9 cellular contexts compared by ENCODE assay signal in genomic region chr2:48332286-48332685, GRCh38. TPM values are rescaled to one million over a fixed set of nuclear protein-coding genes. Genes with fewer than 3 reads are reported as not detected.
DNase-seq lines count a peak whose midpoint lies in the region; ATAC-seq and TF ChIP-seq lines count a peak whose summit lies in the region.
"Had no signal": no experiment of that assay in that cellular context is flagged by ENCODE, and none has a peak within 500 bp of the region (broad histone marks: within the 10 kb centered on the region; RNA-seq: fewer than 3 reads in every experiment).

No MANE protein-coding gene starts in this region.

- H3K4me2 ChIP-seq in SU-DHL-6 (ENCODE audit: low read depth, low read length, poor library complexity, severe bottlenecking) = peak overlapping the region; percentile 50

- no peak overlapping the region for H3K4me3 ChIP-seq in SU-DHL-6 (ENCODE audit: insufficient read depth, low read length, poor library complexity, severe bottlenecking)

- H4K20me1 ChIP-seq in SU-DHL-6 (ENCODE audit: low read depth, low read length) = no peaks in the 10 kb centered on the region; the same call in 1 of the 2 replicates

- 0 out of 2 replicates have a peak overlapping the region, but pooled peaks have one; percentile 17 for H3K27ac ChIP-seq in SU-DHL-6 (ENCODE audit: low read depth, low read length)

- ATAC-seq in HG03175 (IDR thresholded peaks at IDR 0.05; ENCODE audit: unreplicated experiment) = peak; percentile 69

- H3K9me3 ChIP-seq in SU-DHL-6 (ENCODE audit: insufficient read depth, low read length) = no peaks in the 10 kb centered on the region

- no peaks in the 10 kb centered on the region for H3K36me3 ChIP-seq in SU-DHL-6 (ENCODE audit: low read length)

- H3K27ac Mint-ChIP-seq in immature natural killer cell = peak overlapping the region in 2 of 6 donors; percentile 28 to 34

- H3K4me3 Mint-ChIP-seq in immature natural killer cell = peak overlapping the region in 1 of 5 donors; percentile 15

- H3K9me2 ChIP-seq in SU-DHL-6 (replicated peaks; ENCODE audit: insufficient read depth, low read length) = no peaks in the 10 kb centered on the region

- H3K79me2 ChIP-seq in SU-DHL-6 (ENCODE audit: insufficient read depth, low read length) = peaks cover 97% of the 10 kb centered on the region

- H3K4me1 Mint-ChIP-seq in immature natural killer cell = peaks cover 54 to 89% of the 10 kb centered on the region in 2 donors

- DNase-seq in GF-D8 (lab: John Stamatoyannopoulos, UW) (peak; percentile 47), lung microvascular endothelial cell (ENCODE audit: low read depth in 2 of 2) (peak; percentile 58 to 60), NCI-H226 (no peak), NCI-H774 (lab: John Stamatoyannopoulos, UW) (no peak), NCI-H2107 treated with DMSO at 0.1 percent for 48 hours (lab: John Stamatoyannopoulos, UW; ENCODE audit: unreplicated experiment) (no peak), immature natural killer cell (no peak)
- DNase-seq: NCI-H526 had no signal

- peaks cover 8% of the 10 kb centered on the region; the same call in 1 of the 2 replicates for H3F3A ChIP-seq in SU-DHL-6 (ENCODE audit: insufficient read depth)

- H3K27me3 ChIP-seq in SU-DHL-6 (ENCODE audit: low read length) = no peaks in the 10 kb centered on the region

- no peak overlapping the region for H2AFZ ChIP-seq in SU-DHL-6 (ENCODE audit: low read depth, low read length, severe bottlenecking)

- H3K36me3 Mint-ChIP-seq in immature natural killer cell = no peaks in the 10 kb centered on the region

- H3K27me3 Mint-ChIP-seq in immature natural killer cell (ENCODE audit: low read depth in 3 of 3) = peaks cover 0 to 3% (median 0%) of the 10 kb centered on the region in 3 donors

- H3K9ac ChIP-seq in SU-DHL-6 (ENCODE audit: low read length) = no peak overlapping the region

- no peak for TF ChIP-seq CTCF in SU-DHL-6 (IDR thresholded peaks at IDR 0.05; ENCODE audit: insufficient read depth, low read length, poor library complexity, severe bottlenecking)

- no peaks in the 10 kb centered on the region for H3K9me3 Mint-ChIP-seq in immature natural killer cell

RNA-seq across cellular contexts. Expression of gene FOXN2, which starts 17.8 kb away (rescaled TPM):
- 21.8 and 33.7 TPM in 2 replicates for total RNA-seq in lung microvascular endothelial cell
- polyA plus RNA-seq in immature natural killer cell = 10 to 100 TPM; 20.6 to 50.8 (median 42.2) TPM

Comparison
In these comparisons a context has a peak if more than half of its experiments do, and no peak if none do; other contexts are left out.
1. DNase-seq: peak in GF-D8 (single experiment) and lung microvascular endothelial cell (2 of 2); none in NCI-H226 (single experiment), NCI-H774 (single experiment), NCI-H2107 treated with DMSO at 0.1 percent for 48 hours (single experiment) and immature natural killer cell (0 of 3).